8 cellular contexts compared by ENCODE assay signal in genomic region chr19:35744335-35744687, GRCh38. TPM values are rescaled to one million over a fixed set of nuclear protein-coding genes. Genes with fewer than 3 reads are reported as not detected.
DNase-seq lines count a peak whose midpoint lies in the region; ATAC-seq and TF ChIP-seq lines count a peak whose summit lies in the region.

No MANE protein-coding gene starts in this region.

- ATAC-seq in activated T-cell treated with anti-CD3 and anti-CD28 coated beads, Interleukin-2, amount 50 U/mL, for 4 hours, result no peak
- ATAC-seq in lower lobe of right lung (no peak), HG02938 (IDR thresholded peaks at IDR 0.05; ENCODE audit: unreplicated experiment) (no peak)

- in situ Hi-C loops in astrocyte of the spinal cord (cut with HindIII; ENCODE audit: low sequenced_read_pairs), result no loop called here

- peaks cover 67% of the 10 kb centered on the region for H3K4me1 Mint-ChIP-seq in activated T-cell treated with anti-CD3 and anti-CD28 coated beads, Interleukin-2, amount 50 U/mL, for 4 hours (ENCODE audit: low read depth)

- peak overlapping the region; percentile 97 for H3K4me3 ChIP-seq in astrocyte of the spinal cord (ENCODE audit: low read depth, low read length)
- peak overlapping the region; percentile 79 for H3K4me3 ChIP-seq in lower lobe of right lung
- H3K4me3 ChIP-seq in tibial artery, result peak overlapping the region; percentile 80 to 96

- no peak for DNase-seq in activated T-cell treated with anti-CD3 and anti-CD28 coated beads, Interleukin-2, amount 50 U/mL, for 4 hours
- DNase-seq in activated T-cell treated with anti-CD3 and anti-CD28 coated beads for 4 hours, result no peak
- DNase-seq in astrocyte of the spinal cord (ENCODE audit: low read depth, low spot score), result no peak
- DNase-seq in lower lobe of right lung, result no peak
- no peak for DNase-seq in tibial artery
- DNase-seq in HT-29 (ENCODE audit: low spot score), result no peak
- DNase-seq in effector CD8-positive, alpha-beta T cell (lab: John Stamatoyannopoulos, UW), result no peak

- H3K27me3 Mint-ChIP-seq in activated T-cell treated with anti-CD3 and anti-CD28 coated beads, Interleukin-2, amount 50 U/mL, for 4 hours (ENCODE audit: low read depth), result no peaks in the 10 kb centered on the region

- no peaks in the 10 kb centered on the region for H3K27me3 ChIP-seq in lower lobe of right lung (ENCODE audit: low read depth)
- no peaks in the 10 kb centered on the region for H3K27me3 ChIP-seq in tibial artery

- peaks cover 2% of the 10 kb centered on the region for H3K36me3 ChIP-seq in lower lobe of right lung
- peaks cover 0 to 7% (median 0%) of the 10 kb centered on the region in 3 donors for H3K36me3 ChIP-seq in tibial artery

- H3K9me3 ChIP-seq in lower lobe of right lung (no peaks in the 10 kb centered on the region), tibial artery (no peaks in the 10 kb centered on the region)

- H3K27ac ChIP-seq in lower lobe of right lung, result peak overlapping the region; percentile 100
- H3K27ac ChIP-seq in tibial artery, result peak overlapping the region; percentile 98 to 99

- peaks cover 8% of the 10 kb centered on the region for H3K36me3 Mint-ChIP-seq in activated T-cell treated with anti-CD3 and anti-CD28 coated beads, Interleukin-2, amount 50 U/mL, for 4 hours (ENCODE audit: insufficient read depth)

- no peaks in the 10 kb centered on the region for H3K9me3 Mint-ChIP-seq in activated T-cell treated with anti-CD3 and anti-CD28 coated beads, Interleukin-2, amount 50 U/mL, for 4 hours

- no peak for TF ChIP-seq CTCF in astrocyte of the spinal cord (IDR thresholded peaks at IDR 0.05; ENCODE audit: low read depth, low read length)
- TF ChIP-seq CTCF in lower lobe of right lung (IDR thresholded peaks at IDR 0.05), result no peak
- TF ChIP-seq CTCF in tibial artery (IDR thresholded peaks at IDR 0.05), result no peak

- H3K4me1 ChIP-seq in lower lobe of right lung, result peaks cover 61% of the 10 kb centered on the region
- peaks cover 0 to 56% (median 42%) of the 10 kb centered on the region in 4 donors for H3K4me1 ChIP-seq in tibial artery

- intact Hi-C loops in lower lobe of right lung (cut with DNase I) (no loop called here), tibial artery (cut with DNase I; ENCODE audit: low total_unique reads) (no loop called here)

- peak overlapping the region; percentile 98 for H3K4me3 Mint-ChIP-seq in activated T-cell treated with anti-CD3 and anti-CD28 coated beads, Interleukin-2, amount 50 U/mL, for 4 hours

RNA-seq across cellular contexts. Expression of gene U2AF1L4, which starts 0.9 kb away (rescaled TPM):
- 10 to 100 TPM; 18.9 to 25.2 (median 19.4) TPM for total RNA-seq in activated T-cell treated with anti-CD3 and anti-CD28 coated beads, Interleukin-2, amount 50 U/mL, for 4 hours
- total RNA-seq in lower lobe of right lung, result 20.3 TPM
- total RNA-seq in HT-29 (2014; rRNA removed; shearing (Covaris generic)), result 20.0 and 20.9 TPM in 2 replicates

RNA-seq across cellular contexts. Expression of gene PSENEN, which starts 1.1 kb away (rescaled TPM):
- 10 to 100 TPM; 46.1 to 49.3 (median 47.9) TPM for total RNA-seq in activated T-cell treated with anti-CD3 and anti-CD28 coated beads, Interleukin-2, amount 50 U/mL, for 4 hours
- total RNA-seq in lower lobe of right lung, result 60.0 TPM
- total RNA-seq in HT-29 (2014; rRNA removed; shearing (Covaris generic)), result 76.2 and 77.0 TPM in 2 replicates

RNA-seq across cellular contexts. Expression of gene IGFLR1, which starts 2.1 kb away (rescaled TPM):
- 10 to 100 TPM; 24.0 to 32.7 (median 29.8) TPM for total RNA-seq in activated T-cell treated with anti-CD3 and anti-CD28 coated beads, Interleukin-2, amount 50 U/mL, for 4 hours
- total RNA-seq in lower lobe of right lung, result 17.1 TPM
- total RNA-seq in HT-29 (2014; rRNA removed; shearing (Covaris generic)), result 10.0 and 13.4 TPM in 2 replicates

RNA-seq across cellular contexts. Expression of gene LIN37, which starts 4.1 kb away (rescaled TPM):
- 1 to 10 TPM; 5.8 to 6.4 (median 6.4) TPM for total RNA-seq in activated T-cell treated with anti-CD3 and anti-CD28 coated beads, Interleukin-2, amount 50 U/mL, for 4 hours
- 7.2 TPM for total RNA-seq in lower lobe of right lung
- 13.8 and 15.5 TPM in 2 replicates for total RNA-seq in HT-29 (2014; rRNA removed; shearing (Covaris generic))

RNA-seq across cellular contexts. Expression of gene HSPB6, which starts 12.5 kb away (rescaled TPM):
- under 1 TPM; 0.22 to 0.46 (median 0.37) TPM for total RNA-seq in activated T-cell treated with anti-CD3 and anti-CD28 coated beads, Interleukin-2, amount 50 U/mL, for 4 hours
- total RNA-seq in lower lobe of right lung, result 29.4 TPM
- total RNA-seq in HT-29 (2014; rRNA removed; shearing (Covaris generic)), result not detected in 2 replicates
